In genomic region chr22:38398609-38399401, GRCh38 we compare ENCODE assay signal across 1 cellular context.
TF ChIP-seq lines count a peak whose summit lies in the region.

No MANE protein-coding gene starts in this region.

TF ChIP-seq in K562, 482 proteins besides CTCF, POLR2A, EP300 and RAD21 (continued from another document):
- TF ChIP-seq PHF8 (IDR thresholded peaks at IDR 0.05; ENCODE audit: borderline replicate concordance, low read length) (peak; percentile 38; the same call in 1 of the 2 replicates), POLR2AphosphoS2 (IDR thresholded peaks at IDR 0.05; ENCODE audit: low read length) (no peak), ATF4 (CRISPR knock-in tag; IDR thresholded peaks at IDR 0.05) (no peak), ZKSCAN1 (IDR thresholded peaks at IDR 0.05; ENCODE audit: low read depth, low read length) (no peak), ZNF75A (CRISPR knock-in tag; IDR thresholded peaks at IDR 0.05) (no peak), ZNF354B (CRISPR knock-in tag; IDR thresholded peaks at IDR 0.05) (no peak), ZNF639 (CRISPR knock-in tag; conservative IDR thresholded peaks at IDR 0.05 in 1 of 2, IDR thresholded peaks at IDR 0.05 in 1 of 2) (0 out of 4 replicates have a peak, but pooled peaks of 1 of the 2 experiments have one; percentile 26), NFE2 (IDR thresholded peaks at IDR 0.05; ENCODE audit: low read depth) (no peak), SMAD4 (CRISPR knock-in tag; conservative IDR thresholded peaks at IDR 0.05) (0 out of 2 replicates have a peak, but pooled peaks have one; percentile 5), EP400 (IDR thresholded peaks at IDR 0.05) (no peak), HDAC8 (tag; IDR thresholded peaks at IDR 0.05) (no peak), RBFOX2 (IDR thresholded peaks at IDR 0.05; ENCODE audit: low read depth, low read length) (peak; percentile 70), BRD4 (IDR thresholded peaks at IDR 0.05) (no peak), HMG20A (CRISPR knock-in tag; conservative IDR thresholded peaks at IDR 0.05) (no peak), TAF15 (IDR thresholded peaks at IDR 0.05; ENCODE audit: low read depth, low read length) (no peak), ZNF318 (IDR thresholded peaks at IDR 0.05; ENCODE audit: borderline replicate concordance in 1 of 2, low read depth in 1 of 2) (no peak), ZNF41 (CRISPR knock-in tag; conservative IDR thresholded peaks at IDR 0.05) (no peak), POLR3G (IDR thresholded peaks at IDR 0.05; ENCODE audit: extremely low read depth, insufficient read length, insufficient replicate concordance) (no peak), L3MBTL2 (IDR thresholded peaks at IDR 0.05) (no peak), NCOA6 (IDR thresholded peaks at IDR 0.05) (no peak), ZNF197 (CRISPR knock-in tag; IDR thresholded peaks at IDR 0.05; ENCODE audit: low read depth) (0 out of 2 replicates have a peak, but pooled peaks have one; percentile 18), POLR2H (tag; IDR thresholded peaks at IDR 0.05; ENCODE audit: low read depth) (0 out of 2 replicates have a peak, but pooled peaks have one; percentile 26), AFF1 (IDR thresholded peaks at IDR 0.05; ENCODE audit: low read depth in 1 of 2, partially characterized antibody in 2 of 2) (no peak), TBP (optimal IDR thresholded peaks at IDR 0.05; ENCODE audit: low read depth, low read length) (peak; percentile 29), ZNF551 (CRISPR knock-in tag; IDR thresholded peaks at IDR 0.05) (no peak), ZC3H11A (IDR thresholded peaks at IDR 0.05; ENCODE audit: low read depth, low read length) (no peak), ZNF184 (CRISPR knock-in tag; IDR thresholded peaks at IDR 0.05) (no peak), ZBTB43 (CRISPR knock-in tag; IDR thresholded peaks at IDR 0.05) (no peak), ZNF766 (CRISPR knock-in tag; conservative IDR thresholded peaks at IDR 0.05) (0 out of 2 replicates have a peak, but pooled peaks have one; percentile 43), TFAP4 (CRISPR knock-in tag; IDR thresholded peaks at IDR 0.05; ENCODE audit: borderline replicate concordance) (peak; percentile 57; the same call in 1 of the 2 replicates)
